In genomic region chr10:103397191-103397825, GRCh38 we compare ENCODE assay signal across 8 cellular contexts. TPM values are rescaled to one million over a fixed set of nuclear protein-coding genes. Genes with fewer than 3 reads are reported as not detected.
DNase-seq lines count a peak whose midpoint lies in the region; ATAC-seq, FAIRE-seq and TF ChIP-seq lines count a peak whose summit lies in the region.

No MANE protein-coding gene starts in this region.

- H3K4me3 ChIP-seq in BE2C (ENCODE audit: low read depth, low read length): peak overlapping the region; percentile 89
- peak overlapping the region; percentile 81 to 98 (median 94) for H3K4me3 ChIP-seq in breast epithelium
- peak overlapping the region in 1 of 2 donors; percentile 99 for H3K4me3 ChIP-seq in muscle layer of colon (ENCODE audit: low read depth in 1 of 2, low read length in 2 of 2)

- in situ Hi-C loops in KBM-7 (cut with MboI; ENCODE audit: low pct_unique_long_range_greater_than_20kb, low sequenced_read_pairs): no loop called here

- H3K36me3 ChIP-seq in BE2C (peaks cover 51% of the 10 kb centered on the region), breast epithelium (no peaks in the 10 kb centered on the region), muscle layer of colon (ENCODE audit: insufficient read depth, low read length) (peaks cover 33% of the 10 kb centered on the region)

- no peak for FAIRE-seq in frontal cortex (lab: Jason Lieb, UNC)

- H3K9me3 ChIP-seq in BE2C: no peaks in the 10 kb centered on the region
- no peaks in the 10 kb centered on the region for H3K9me3 ChIP-seq in breast epithelium
- H3K9me3 ChIP-seq in muscle layer of colon (ENCODE audit: low read length): no peaks in the 10 kb centered on the region

- intact Hi-C loops in breast epithelium (cut with DNase I; ENCODE audit: low total_unique reads): no loop called here

- TF ChIP-seq CTCF in BE2C (IDR thresholded peaks at IDR 0.05; ENCODE audit: low read depth, low read length): no peak
- no peak for TF ChIP-seq CTCF in breast epithelium (IDR thresholded peaks at IDR 0.05)

- ATAC-seq in HG02885 (IDR thresholded peaks at IDR 0.05; ENCODE audit: poor library complexity, unreplicated experiment) (no peak), HG03460 (IDR thresholded peaks at IDR 0.05; ENCODE audit: unreplicated experiment) (no peak)

- DNase-seq in BE2C (no peak), KBM-7 (peak; percentile 51), breast epithelium (ENCODE audit: low spot score in 2 of 2) (no peak), NCI-H526 treated with DMSO at 0.1 percent for 48 hours (lab: John Stamatoyannopoulos, UW) (no peak), frontal cortex (ENCODE audit: low spot score in 2 of 2) (no peak)

- H3K27me3 ChIP-seq in BE2C (no peaks in the 10 kb centered on the region), breast epithelium (no peaks in the 10 kb centered on the region), muscle layer of colon (ENCODE audit: control insufficient read depth in 1 of 2, insufficient read depth in 2 of 2, low read length in 2 of 2) (no peaks in the 10 kb centered on the region)

- peak overlapping the region; percentile 88 for H3K9ac ChIP-seq in muscle layer of colon (ENCODE audit: low read length)

- H3K4me1 ChIP-seq in BE2C (no peaks in the 10 kb centered on the region), breast epithelium (peaks cover 5 to 9% of the 10 kb centered on the region in 2 donors), muscle layer of colon (ENCODE audit: insufficient read depth, low read length) (peaks cover 28% of the 10 kb centered on the region)

- no peak for TF ChIP-seq POLR2A in breast epithelium (IDR thresholded peaks at IDR 0.05)

- H3K27ac ChIP-seq in breast epithelium (no peak overlapping the region), muscle layer of colon (ENCODE audit: low read depth, low read length) (peak overlapping the region; percentile 65)

RNA-seq across cellular contexts. Expression of gene PDCD11, which starts 0.9 kb away (rescaled TPM):
- polyA plus RNA-seq in BE2C (2012; ENCODE audit: insufficient read depth, insufficient read length, low read depth): 73.4 TPM
- total RNA-seq in breast epithelium (10 to 100 TPM; 16.2 to 29.1 (median 24.9) TPM), frontal cortex (23.6 TPM)

RNA-seq across cellular contexts. Expression of gene ATP5MK, which starts 1.0 kb away (rescaled TPM):
- polyA plus RNA-seq in BE2C (2012; ENCODE audit: insufficient read depth, insufficient read length, low read depth): 468 TPM
- total RNA-seq in breast epithelium (100 to 1,000 TPM; 173 to 204 (median 189) TPM), frontal cortex (181 TPM)

RNA-seq across cellular contexts. Expression of gene TAF5, which starts 29.5 kb away (rescaled TPM):
- polyA plus RNA-seq in BE2C (2012; ENCODE audit: insufficient read depth, insufficient read length, low read depth): 8.3 TPM
- total RNA-seq in breast epithelium (1 to 10 TPM; 3.4 to 7.0 (median 5.9) TPM), frontal cortex (14.3 TPM)

RNA-seq across cellular contexts. Expression of gene PCGF6, which starts 46.4 kb away (rescaled TPM):
- polyA plus RNA-seq in BE2C (2012; ENCODE audit: insufficient read depth, insufficient read length, low read depth): 10.4 TPM
- 10 to 100 TPM; 13.9 to 15.1 (median 14.5) TPM for total RNA-seq in breast epithelium
- 11.0 TPM for total RNA-seq in frontal cortex

RNA-seq across cellular contexts. Expression of gene CALHM2, which starts 54.9 kb away (rescaled TPM):
- 57.6 TPM for polyA plus RNA-seq in BE2C (2012; ENCODE audit: insufficient read depth, insufficient read length, low read depth)
- 10 to 100 TPM; 38.9 to 98.3 (median 58.3) TPM for total RNA-seq in breast epithelium
- 1.6 TPM for total RNA-seq in frontal cortex
